ENCODE assay signal across 1 cellular context in genomic region chr1:113811353-113811887, GRCh38.
TF ChIP-seq lines count a peak whose summit lies in the region.

No MANE protein-coding gene starts in this region.

TF ChIP-seq in GM23338, 12 proteins besides CTCF, POLR2A, EP300 and RAD21 (continued from another document):
- TF ChIP-seq, protein P1, sequence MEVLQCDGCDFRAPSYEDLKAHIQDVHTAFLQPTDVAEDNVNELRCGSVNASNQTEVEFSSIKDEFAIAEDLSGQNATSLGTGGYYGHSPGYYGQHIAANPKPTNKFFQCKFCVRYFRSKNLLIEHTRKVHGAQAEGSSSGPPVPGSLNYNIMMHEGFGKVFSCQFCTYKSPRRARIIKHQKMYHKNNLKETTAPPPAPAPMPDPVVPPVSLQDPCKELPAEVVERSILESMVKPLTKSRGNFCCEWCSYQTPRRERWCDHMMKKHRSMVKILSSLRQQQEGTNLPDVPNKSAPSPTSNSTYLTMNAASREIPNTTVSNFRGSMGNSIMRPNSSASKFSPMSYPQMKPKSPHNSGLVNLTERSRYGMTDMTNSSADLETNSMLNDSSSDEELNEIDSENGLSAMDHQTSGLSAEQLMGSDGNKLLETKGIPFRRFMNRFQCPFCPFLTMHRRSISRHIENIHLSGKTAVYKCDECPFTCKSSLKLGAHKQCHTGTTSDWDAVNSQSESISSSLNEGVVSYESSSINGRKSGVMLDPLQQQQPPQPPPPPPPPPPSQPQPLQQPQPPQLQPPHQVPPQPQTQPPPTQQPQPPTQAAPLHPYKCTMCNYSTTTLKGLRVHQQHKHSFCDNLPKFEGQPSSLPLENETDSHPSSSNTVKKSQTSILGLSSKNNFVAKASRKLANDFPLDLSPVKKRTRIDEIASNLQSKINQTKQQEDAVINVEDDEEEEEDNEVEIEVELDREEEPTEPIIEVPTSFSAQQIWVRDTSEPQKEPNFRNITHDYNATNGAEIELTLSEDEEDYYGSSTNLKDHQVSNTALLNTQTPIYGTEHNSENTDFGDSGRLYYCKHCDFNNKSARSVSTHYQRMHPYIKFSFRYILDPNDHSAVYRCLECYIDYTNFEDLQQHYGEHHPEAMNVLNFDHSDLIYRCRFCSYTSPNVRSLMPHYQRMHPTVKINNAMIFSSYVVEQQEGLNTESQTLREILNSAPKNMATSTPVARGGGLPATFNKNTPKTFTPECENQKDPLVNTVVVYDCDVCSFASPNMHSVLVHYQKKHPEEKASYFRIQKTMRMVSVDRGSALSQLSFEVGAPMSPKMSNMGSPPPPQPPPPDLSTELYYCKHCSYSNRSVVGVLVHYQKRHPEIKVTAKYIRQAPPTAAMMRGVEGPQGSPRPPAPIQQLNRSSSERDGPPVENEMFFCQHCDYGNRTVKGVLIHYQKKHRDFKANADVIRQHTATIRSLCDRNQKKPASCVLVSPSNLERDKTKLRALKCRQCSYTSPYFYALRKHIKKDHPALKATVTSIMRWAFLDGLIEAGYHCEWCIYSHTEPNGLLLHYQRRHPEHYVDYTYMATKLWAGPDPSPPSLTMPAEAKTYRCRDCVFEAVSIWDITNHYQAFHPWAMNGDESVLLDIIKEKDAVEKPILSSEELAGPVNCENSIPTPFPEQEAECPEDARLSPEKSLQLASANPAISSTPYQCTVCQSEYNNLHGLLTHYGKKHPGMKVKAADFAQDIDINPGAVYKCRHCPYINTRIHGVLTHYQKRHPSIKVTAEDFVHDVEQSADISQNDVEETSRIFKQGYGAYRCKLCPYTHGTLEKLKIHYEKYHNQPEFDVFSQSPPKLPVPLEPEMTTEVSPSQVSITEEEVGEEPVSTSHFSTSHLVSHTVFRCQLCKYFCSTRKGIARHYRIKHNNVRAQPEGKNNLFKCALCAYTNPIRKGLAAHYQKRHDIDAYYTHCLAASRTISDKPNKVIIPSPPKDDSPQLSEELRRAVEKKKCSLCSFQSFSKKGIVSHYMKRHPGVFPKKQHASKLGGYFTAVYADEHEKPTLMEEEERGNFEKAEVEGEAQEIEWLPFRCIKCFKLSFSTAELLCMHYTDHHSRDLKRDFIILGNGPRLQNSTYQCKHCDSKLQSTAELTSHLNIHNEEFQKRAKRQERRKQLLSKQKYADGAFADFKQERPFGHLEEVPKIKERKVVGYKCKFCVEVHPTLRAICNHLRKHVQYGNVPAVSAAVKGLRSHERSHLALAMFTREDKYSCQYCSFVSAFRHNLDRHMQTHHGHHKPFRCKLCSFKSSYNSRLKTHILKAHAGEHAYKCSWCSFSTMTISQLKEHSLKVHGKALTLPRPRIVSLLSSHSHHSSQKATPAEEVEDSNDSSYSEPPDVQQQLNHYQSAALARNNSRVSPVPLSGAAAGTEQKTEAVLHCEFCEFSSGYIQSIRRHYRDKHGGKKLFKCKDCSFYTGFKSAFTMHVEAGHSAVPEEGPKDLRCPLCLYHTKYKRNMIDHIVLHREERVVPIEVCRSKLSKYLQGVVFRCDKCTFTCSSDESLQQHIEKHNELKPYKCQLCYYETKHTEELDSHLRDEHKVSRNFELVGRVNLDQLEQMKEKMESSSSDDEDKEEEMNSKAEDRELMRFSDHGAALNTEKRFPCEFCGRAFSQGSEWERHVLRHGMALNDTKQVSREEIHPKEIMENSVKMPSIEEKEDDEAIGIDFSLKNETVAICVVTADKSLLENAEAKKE (CRISPR knock-in tag; IDR thresholded peaks at IDR 0.05) = no peak
- TF ChIP-seq EZH2phosphoT487 (IDR thresholded peaks at IDR 0.05; ENCODE audit: unreplicated experiment) (no peak), ZNF114 (CRISPR knock-in tag; IDR thresholded peaks at IDR 0.05) (no peak), ZNF331 (CRISPR knock-in tag; IDR thresholded peaks at IDR 0.05; ENCODE audit: low read depth) (no peak), STAT1 (IDR thresholded peaks at IDR 0.05; ENCODE audit: unreplicated experiment) (no peak), CREB1 (CRISPR knock-in tag; IDR thresholded peaks at IDR 0.05; ENCODE audit: low read depth) (no peak), POLR2AphosphoS5 (IDR thresholded peaks at IDR 0.05; ENCODE audit: low read depth) (no peak), NANOG (IDR thresholded peaks at IDR 0.05; ENCODE audit: borderline replicate concordance) (no peak), JUNB (IDR thresholded peaks at IDR 0.05; ENCODE audit: unreplicated experiment) (no peak)
- TF ChIP-seq, protein P2, sequence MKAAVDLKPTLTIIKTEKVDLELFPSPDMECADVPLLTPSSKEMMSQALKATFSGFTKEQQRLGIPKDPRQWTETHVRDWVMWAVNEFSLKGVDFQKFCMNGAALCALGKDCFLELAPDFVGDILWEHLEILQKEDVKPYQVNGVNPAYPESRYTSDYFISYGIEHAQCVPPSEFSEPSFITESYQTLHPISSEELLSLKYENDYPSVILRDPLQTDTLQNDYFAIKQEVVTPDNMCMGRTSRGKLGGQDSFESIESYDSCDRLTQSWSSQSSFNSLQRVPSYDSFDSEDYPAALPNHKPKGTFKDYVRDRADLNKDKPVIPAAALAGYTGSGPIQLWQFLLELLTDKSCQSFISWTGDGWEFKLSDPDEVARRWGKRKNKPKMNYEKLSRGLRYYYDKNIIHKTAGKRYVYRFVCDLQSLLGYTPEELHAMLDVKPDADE (IDR thresholded peaks at IDR 0.05) = no peak
- TF ChIP-seq, protein P3, sequence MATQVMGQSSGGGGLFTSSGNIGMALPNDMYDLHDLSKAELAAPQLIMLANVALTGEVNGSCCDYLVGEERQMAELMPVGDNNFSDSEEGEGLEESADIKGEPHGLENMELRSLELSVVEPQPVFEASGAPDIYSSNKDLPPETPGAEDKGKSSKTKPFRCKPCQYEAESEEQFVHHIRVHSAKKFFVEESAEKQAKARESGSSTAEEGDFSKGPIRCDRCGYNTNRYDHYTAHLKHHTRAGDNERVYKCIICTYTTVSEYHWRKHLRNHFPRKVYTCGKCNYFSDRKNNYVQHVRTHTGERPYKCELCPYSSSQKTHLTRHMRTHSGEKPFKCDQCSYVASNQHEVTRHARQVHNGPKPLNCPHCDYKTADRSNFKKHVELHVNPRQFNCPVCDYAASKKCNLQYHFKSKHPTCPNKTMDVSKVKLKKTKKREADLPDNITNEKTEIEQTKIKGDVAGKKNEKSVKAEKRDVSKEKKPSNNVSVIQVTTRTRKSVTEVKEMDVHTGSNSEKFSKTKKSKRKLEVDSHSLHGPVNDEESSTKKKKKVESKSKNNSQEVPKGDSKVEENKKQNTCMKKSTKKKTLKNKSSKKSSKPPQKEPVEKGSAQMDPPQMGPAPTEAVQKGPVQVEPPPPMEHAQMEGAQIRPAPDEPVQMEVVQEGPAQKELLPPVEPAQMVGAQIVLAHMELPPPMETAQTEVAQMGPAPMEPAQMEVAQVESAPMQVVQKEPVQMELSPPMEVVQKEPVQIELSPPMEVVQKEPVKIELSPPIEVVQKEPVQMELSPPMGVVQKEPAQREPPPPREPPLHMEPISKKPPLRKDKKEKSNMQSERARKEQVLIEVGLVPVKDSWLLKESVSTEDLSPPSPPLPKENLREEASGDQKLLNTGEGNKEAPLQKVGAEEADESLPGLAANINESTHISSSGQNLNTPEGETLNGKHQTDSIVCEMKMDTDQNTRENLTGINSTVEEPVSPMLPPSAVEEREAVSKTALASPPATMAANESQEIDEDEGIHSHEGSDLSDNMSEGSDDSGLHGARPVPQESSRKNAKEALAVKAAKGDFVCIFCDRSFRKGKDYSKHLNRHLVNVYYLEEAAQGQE (IDR thresholded peaks at IDR 0.05; ENCODE audit: unreplicated experiment) = no peak
TF ChIP-seq in GM23338: peak in this region for 0.
